In the genomic region with DNA sequence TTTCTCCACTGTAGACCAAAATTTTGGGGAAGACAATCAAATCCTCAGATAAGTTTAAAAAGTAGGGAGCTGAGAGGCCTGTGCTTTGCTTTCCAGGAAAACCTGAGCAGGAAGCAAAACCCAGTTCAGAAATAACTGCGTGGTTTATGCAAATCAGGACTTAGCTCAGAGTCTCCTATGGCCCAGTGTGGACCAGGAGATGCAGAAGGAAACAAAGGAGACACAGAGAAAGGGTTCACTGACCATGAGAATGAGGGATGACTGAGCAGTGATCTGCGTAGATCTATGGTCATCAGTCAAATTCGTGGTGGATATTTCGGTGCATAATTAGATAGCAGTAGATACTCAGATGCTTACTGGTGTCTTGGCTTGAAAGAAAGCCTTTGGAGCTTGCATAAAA, we compare ENCODE assay signal across 15 cellular contexts.
"Had no signal": no experiment of that assay in that cellular context is flagged by ENCODE, and none has a peak within 500 bp of the region (broad histone marks: within the 10 kb centered on the region; RNA-seq: fewer than 3 reads in every experiment).

No MANE protein-coding gene starts in this region.

- DNase-seq: activated CD8-positive, alpha-beta T cell treated with anti-CD3 and anti-CD28 coated beads for 36 hours; activated naive CD4-positive, alpha-beta T cell treated with anti-CD3 and anti-CD28 coated beads for 36 hours; dorsolateral prefrontal cortex; immature natural killer cell; left cardiac atrium; naive thymus-derived CD8-positive, alpha-beta T cell; tibial artery had no signal

- H3K36me3 ChIP-seq: neutrophil, tibial artery had no signal

- FAIRE-seq: astrocyte, endometrium had no signal

- ATAC-seq: activated CD8-positive, alpha-beta T cell treated with anti-CD3 and anti-CD28 coated beads for 36 hours; activated T-helper 17 cell treated with anti-CD3 and anti-CD28 coated beads, Interleukin-2, amount 50 U/mL, for 72 hours; esophagus mucosa; left cardiac atrium; naive thymus-derived CD8-positive, alpha-beta T cell; stimulated activated effector memory CD8-positive, alpha-beta T cell treated with anti-CD3 and anti-CD28 coated beads, Interleukin-12 subunit alpha, Interleukin-12 subunit beta, amount 100 ng/mL, for 72 hours had no signal

- H3K4me3 ChIP-seq: dorsolateral prefrontal cortex, lung, tibial artery had no signal

- H3K9me3 ChIP-seq: neutrophil, tibial artery had no signal

- H3K27ac ChIP-seq: dorsolateral prefrontal cortex, neutrophil, tibial artery, VCaP had no signal

- H3K27me3 ChIP-seq: neutrophil, tibial artery had no signal
